8 cellular contexts compared by ENCODE assay signal in the genomic region with DNA sequence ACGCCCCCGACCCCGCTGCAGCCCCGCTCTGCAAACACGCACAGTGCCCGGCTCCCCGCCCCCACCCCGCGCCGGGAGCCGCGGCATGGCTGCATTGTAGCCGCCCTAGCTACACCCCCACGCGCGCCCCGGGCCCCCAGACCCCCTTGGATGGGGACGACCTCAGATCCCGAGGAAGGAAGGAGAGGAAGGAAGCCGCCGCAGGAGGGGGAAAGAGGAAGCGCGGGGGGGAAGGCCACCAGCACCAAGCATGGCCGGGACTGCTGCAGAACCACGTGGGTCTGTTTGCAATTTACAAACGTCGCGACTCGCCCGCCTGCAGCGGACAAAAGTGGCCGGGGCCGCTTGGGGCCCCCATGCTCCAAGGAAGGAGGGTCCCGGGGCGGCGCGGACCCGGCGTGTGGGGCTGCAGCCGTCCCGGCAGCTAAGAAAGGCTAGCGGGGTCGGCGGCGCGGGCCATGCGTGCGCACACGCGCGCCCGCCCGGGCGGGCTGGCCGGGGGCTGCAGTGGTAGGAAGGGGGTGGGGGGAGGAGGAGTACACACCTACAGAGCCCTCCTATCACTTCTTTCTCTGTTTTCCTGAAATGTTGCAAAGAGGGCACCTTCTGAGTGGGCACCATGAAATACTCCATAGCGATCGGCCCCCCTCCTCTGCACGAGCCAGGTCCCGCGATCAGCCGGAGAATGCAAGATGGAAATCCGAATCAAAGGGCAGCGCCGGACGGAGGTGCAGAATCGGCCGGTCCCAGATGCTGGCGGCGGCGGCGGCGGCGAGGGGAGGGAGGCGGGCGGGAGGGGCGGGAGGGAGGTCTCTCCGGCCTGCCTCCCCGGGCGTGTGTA. TPM values are rescaled to one million over a fixed set of nuclear protein-coding genes. Genes with fewer than 3 reads are reported as not detected.
DNase-seq lines count a peak whose midpoint lies in the region; ATAC-seq and TF ChIP-seq lines count a peak whose summit lies in the region.

No MANE protein-coding gene starts in this region.

- H3K4me1 ChIP-seq in HCT116 (ENCODE audit: control insufficient read depth in 1 of 2, insufficient read depth in 2 of 2, low read length in 2 of 2) (peaks cover 8 to 34% of the 10 kb centered on the region in 2 experiments; a peak in 3 of 4 replicates), heart left ventricle (peaks cover 0 to 28% (median 13%) of the 10 kb centered on the region in 12 donors), ovary (ENCODE audit: insufficient read depth) (peaks cover 7% of the 10 kb centered on the region)

- peak overlapping the region; percentile 89 for H3K4me3 Mint-ChIP-seq in activated naive CD8-positive, alpha-beta T cell treated with anti-CD3 and anti-CD28 coated beads, Interleukin-2, amount 10 ng/mL, durations not matched to agents 7 days and 5 days

- no TSS peak for BruUV-seq in HCT116 (replicated peaks; lab: Mats Ljungman, UMichigan)

- no peak overlapping the region for H2AFZ ChIP-seq in HCT116 (ENCODE audit: low read depth, low read length, poor library complexity, severe bottlenecking)

- peak overlapping the region; percentile 91 for H3K27ac ChIP-seq in HCT116 (ENCODE audit: low read depth, low read length)
- peak overlapping the region; percentile 62 to 97 (median 92) for H3K27ac ChIP-seq in heart left ventricle
- peak overlapping the region; percentile 78 to 81 for H3K27ac ChIP-seq in ovary

- H4K20me1 ChIP-seq in HCT116 (ENCODE audit: insufficient read depth), result no peaks in the 10 kb centered on the region

- H3K9me3 ChIP-seq in HCT116 (ENCODE audit: control insufficient read depth in 1 of 2, insufficient read depth in 1 of 2, low read depth in 1 of 2, low read length in 2 of 2) (no peaks in the 10 kb centered on the region), heart left ventricle (no peaks in the 10 kb centered on the region), ovary (no peaks in the 10 kb centered on the region)

- RAD21 ChIA-PET in HCT116 (lab: Charles Lee; ENCODE audit: low non-redundant PET in 1 of 2, low total read pairs in 2 of 2, uncharacterized antibody in 2 of 2, unreplicated experiment in 2 of 2), result interaction anchor here (0.6 to 1.3 kb wide), 2 partner anchors 26 to 289 kb away, joined by 3 to 4 read pairs; no protein-coding TSS in a partner anchor

- POLR2A ChIA-PET in HCT116 (lab: Charles Lee), result interaction anchor here (0.6 to 1.9 kb wide), 10 partner anchors 18 to 391 kb away, joined by 3 to 8 read pairs (median 3); no protein-coding TSS in a partner anchor
- POLR2A ChIA-PET in activated naive CD8-positive, alpha-beta T cell treated with anti-CD3 and anti-CD28 coated beads, Interleukin-2, amount 10 ng/mL, durations not matched to agents 7 days and 5 days (lab: Charles Lee), result interaction anchor here (0.6 to 3.7 kb wide), 21 partner anchors 9 to 687 kb away, joined by 3 to 36 read pairs (median 4); a partner anchor contains a TSS

- peak overlapping the region; percentile 82 for H3K4me2 ChIP-seq in HCT116 (ENCODE audit: low read length)

- TF ChIP-seq EP300 in ovary (IDR thresholded peaks at IDR 0.05), result no peak

- H3K9me2 ChIP-seq in HCT116 (ENCODE audit: insufficient read depth), result no peaks in the 10 kb centered on the region

- WGBS in heart left ventricle, 4 donors, result 0 to 1% (median 1%) methylated on average over 30 to 79 of the region's 79 CpGs
- WGBS in ovary, 3 donors, result 0 to 1% (median 1%) methylated on average over 60 to 79 of the region's 79 CpGs

- DNase-seq in NCI-H524 (lab: John Stamatoyannopoulos, UW) (peak; percentile 71 to 73), NCI-H524 treated with DMSO at 0.1 percent for 48 hours (lab: John Stamatoyannopoulos, UW) (no peak), HCT116 (ENCODE audit: low read depth, low spot score) (no peak), NCI-H2171 (lab: John Stamatoyannopoulos, UW) (peak; percentile 64), heart left ventricle (peak; percentile 59 to 76 (median 71)), ovary (peak in 1 of 5 donors; percentile 57)
- no peak for DNase-seq in activated naive CD8-positive, alpha-beta T cell treated with anti-CD3 and anti-CD28 coated beads, Interleukin-2, amount 10 ng/mL, durations not matched to agents 7 days and 5 days

- peaks cover 11% of the 10 kb centered on the region for H3K4me1 Mint-ChIP-seq in activated naive CD8-positive, alpha-beta T cell treated with anti-CD3 and anti-CD28 coated beads, Interleukin-2, amount 10 ng/mL, durations not matched to agents 7 days and 5 days

- H3K9me3 Mint-ChIP-seq in activated naive CD8-positive, alpha-beta T cell treated with anti-CD3 and anti-CD28 coated beads, Interleukin-2, amount 10 ng/mL, durations not matched to agents 7 days and 5 days, result no peaks in the 10 kb centered on the region

- H3K36me3 ChIP-seq in HCT116 (ENCODE audit: control insufficient read depth in 1 of 2, insufficient read depth in 2 of 2, low read length in 2 of 2) (peaks cover 0 to 5% of the 10 kb centered on the region in 2 experiments; a peak in 1 of 4 replicates), heart left ventricle (no peaks in the 10 kb centered on the region), ovary (no peaks in the 10 kb centered on the region)

- TF ChIP-seq CTCF in HCT116 (IDR thresholded peaks at IDR 0.05 in 2 of 3, conservative IDR thresholded peaks at IDR 0.05 in 1 of 3; ENCODE audit: borderline replicate concordance in 1 of 3, insufficient read depth in 1 of 3, low read depth in 2 of 3, low read length in 2 of 3) (no peak), heart left ventricle (IDR thresholded peaks at IDR 0.05) (peak in 1 of 12 donors; percentile 5), ovary (IDR thresholded peaks at IDR 0.05) (no peak)

- CTCF ChIA-PET in HCT116 (lab: Charles Lee), result interaction anchor here (0.7 to 6.8 kb wide), 15 partner anchors 10 to 179 kb away, joined by 3 to 37 read pairs (median 6); no protein-coding TSS in a partner anchor

- TF ChIP-seq RAD21 in HCT116 (IDR thresholded peaks at IDR 0.05; ENCODE audit: low read depth), result no peak

- H3K27me3 Mint-ChIP-seq in activated naive CD8-positive, alpha-beta T cell treated with anti-CD3 and anti-CD28 coated beads, Interleukin-2, amount 10 ng/mL, durations not matched to agents 7 days and 5 days, result no peaks in the 10 kb centered on the region

- peak overlapping the region; percentile 88 for H3K27ac Mint-ChIP-seq in activated naive CD8-positive, alpha-beta T cell treated with anti-CD3 and anti-CD28 coated beads, Interleukin-2, amount 10 ng/mL, durations not matched to agents 7 days and 5 days

- ATAC-seq in HCT116 (peak; percentile 34), heart left ventricle (peak in 2 of 4 donors; percentile 10 to 22), GM18873 (IDR thresholded peaks at IDR 0.05; ENCODE audit: low FRiP score, unreplicated experiment) (no peak)
- ATAC-seq in activated naive CD8-positive, alpha-beta T cell treated with anti-CD3 and anti-CD28 coated beads, Interleukin-2, amount 10 ng/mL, durations not matched to agents 7 days and 5 days (ENCODE audit: low read depth), result peak; percentile 21

- H3K4me3 ChIP-seq in HCT116 (replicated peaks in 1 of 2; ENCODE audit: low read depth in 1 of 2, low read length in 2 of 2), result peak overlapping the region; percentile 68 to 84
- H3K4me3 ChIP-seq in heart left ventricle, result peak overlapping the region; percentile 64 to 93 (median 86)
- H3K4me3 ChIP-seq in ovary, result peak overlapping the region; percentile 88

- H3K9ac ChIP-seq in HCT116 (ENCODE audit: low read length), result peak overlapping the region; percentile 91

- peaks cover 3% of the 10 kb centered on the region for H3K36me3 Mint-ChIP-seq in activated naive CD8-positive, alpha-beta T cell treated with anti-CD3 and anti-CD28 coated beads, Interleukin-2, amount 10 ng/mL, durations not matched to agents 7 days and 5 days

- H3K27me3 ChIP-seq in HCT116 (ENCODE audit: insufficient read depth, low read length), result no peaks in the 10 kb centered on the region
- H3K27me3 ChIP-seq in heart left ventricle, result no peaks in the 10 kb centered on the region
- H3K27me3 ChIP-seq in ovary, result no peaks in the 10 kb centered on the region

- peaks cover 49% of the 10 kb centered on the region for H3K79me2 ChIP-seq in HCT116 (ENCODE audit: insufficient read depth, low read length)

- TF ChIP-seq POLR2A in HCT116 (IDR thresholded peaks at IDR 0.05; ENCODE audit: borderline replicate concordance, extremely low read depth, insufficient read depth, insufficient read length) (no peak), heart left ventricle (IDR thresholded peaks at IDR 0.05) (no peak), ovary (IDR thresholded peaks at IDR 0.05) (no peak)

- intact Hi-C loops in HCT116 (cut with micrococcal nuclease) (no loop called here), heart left ventricle (cut with DNase I) (loop anchor here in 3 of 10 donors (5.0 kb wide), 1 partner anchor 55 kb away; no protein-coding TSS in a partner anchor), ovary (cut with DNase I) (loop anchor here in 1 of 4 donors (5.0 kb wide), 1 partner anchor 55 kb away; no protein-coding TSS in a partner anchor)

TF ChIP-seq in HCT116, 20 proteins besides CTCF, POLR2A, EP300 and RAD21:
- TF ChIP-seq SRF (IDR thresholded peaks at IDR 0.05; ENCODE audit: low read depth), result no peak
- TF ChIP-seq ZFX (IDR thresholded peaks at IDR 0.05), result peak; percentile 94

RNA-seq across cellular contexts. Expression of a gene that starts 0.5 kb away (rescaled TPM):
- total RNA-seq in HCT116 (2021; ENCODE audit: unreplicated experiment) (37.1 TPM), heart left ventricle (1 to 10 TPM; 1.7 to 5.5 (median 3.3) TPM), ovary (10 to 100 TPM in 5 of 7 donors, 1 to 10 TPM in 2; 3.7 to 23.7 (median 18.3) TPM)
- polyA plus RNA-seq in HCT116 (2012), result 21.3 and 21.7 TPM in 2 replicates
- 10 to 100 TPM; 20.6 to 23.2 TPM for total RNA-seq in activated naive CD8-positive, alpha-beta T cell treated with anti-CD3 and anti-CD28 coated beads, Interleukin-2, amount 10 ng/mL, durations not matched to agents 7 days and 5 days
- polyA plus RNA-seq in heart left ventricle (1 to 10 TPM; 2.5 to 3.1 TPM), ovary (10 to 100 TPM in 1 of 2 donors, 1 to 10 TPM in 1; 2.1 to 14.0 TPM)

RNA-seq across cellular contexts. Expression of a gene that starts 30.5 kb away (rescaled TPM):
- total RNA-seq in HCT116 (2021; ENCODE audit: unreplicated experiment) (not detected), heart left ventricle (100 to 1,000 TPM; 372 to 760 (median 534) TPM), ovary (1 to 10 TPM in 3 of 7 donors, under 1 TPM in 4; under 0.01 to 2.1 (median 0.78) TPM)
- polyA plus RNA-seq in HCT116 (2012), result 0.03 TPM in 1 of 2 replicates, not detected in the other
- total RNA-seq in activated naive CD8-positive, alpha-beta T cell treated with anti-CD3 and anti-CD28 coated beads, Interleukin-2, amount 10 ng/mL, durations not matched to agents 7 days and 5 days, result not detected
- polyA plus RNA-seq in heart left ventricle (100 to 1,000 TPM; 218 to 394 TPM), ovary (1 to 10 TPM; 1.1 to 7.5 TPM)

RNA-seq across cellular contexts. Expression of a gene that starts 43.5 kb away (rescaled TPM):
- total RNA-seq in HCT116 (2021; ENCODE audit: unreplicated experiment), result 18.2 TPM
- polyA plus RNA-seq in HCT116 (2012), result 15.5 and 15.6 TPM in 2 replicates
- under 1 TPM; 0.14 TPM for total RNA-seq in activated naive CD8-positive, alpha-beta T cell treated with anti-CD3 and anti-CD28 coated beads, Interleukin-2, amount 10 ng/mL, durations not matched to agents 7 days and 5 days
- 10 to 100 TPM in 7 of 9 donors, 1 to 10 TPM in 2; 7.6 to 23.4 (median 12.7) TPM for total RNA-seq in heart left ventricle
- polyA plus RNA-seq in heart left ventricle, result 10 to 100 TPM in 1 of 2 donors, 1 to 10 TPM in 1; 7.7 to 14.2 TPM
- total RNA-seq in ovary, result 10 to 100 TPM in 5 of 7 donors, 1 to 10 TPM in 2; 5.1 to 79.5 (median 49.8) TPM
- 10 to 100 TPM in 1 of 2 donors, 1 to 10 TPM in 1; 1.6 to 24.6 TPM for polyA plus RNA-seq in ovary

Comparison
In these comparisons a context has a peak if more than half of its experiments do, and no peak if none do; other contexts are left out.
1. DNase-seq: peak in NCI-H524 (2 of 2), NCI-H2171 (single experiment) and heart left ventricle (5 of 5); none in NCI-H524 treated with DMSO at 0.1 percent for 48 hours (single experiment), HCT116 (single experiment) and activated naive CD8-positive, alpha-beta T cell treated with anti-CD3 and anti-CD28 coated beads, Interleukin-2, amount 10 ng/mL, durations not matched to agents 7 days and 5 days (single experiment).
2. RNA of a gene that starts 30.5 kb away (total RNA-seq): 372 to 760 TPM in heart left ventricle; under 0.01 to 2.1 TPM in ovary, not detected in HCT116 (single experiment) and not detected in activated naive CD8-positive, alpha-beta T cell treated with anti-CD3 and anti-CD28 coated beads, Interleukin-2, amount 10 ng/mL, durations not matched to agents 7 days and 5 days; every median in the first group is over 100 times any median in the second.
3. RNA of a gene that starts 43.5 kb away (total RNA-seq): 5.1 to 79.5 TPM in ovary, 18.2 TPM in HCT116 (single experiment) and 7.6 to 23.4 TPM in heart left ventricle; 0.14 TPM in activated naive CD8-positive, alpha-beta T cell treated with anti-CD3 and anti-CD28 coated beads, Interleukin-2, amount 10 ng/mL, durations not matched to agents 7 days and 5 days; every median in the first group is over 4 times any median in the second.
4. Peak in every context shown above with its lines, with median percentiles within 50 percentile points of each other: H3K27ac ChIP-seq and H3K4me3 ChIP-seq.